1 cellular context compared by ENCODE assay signal in the genomic region with DNA sequence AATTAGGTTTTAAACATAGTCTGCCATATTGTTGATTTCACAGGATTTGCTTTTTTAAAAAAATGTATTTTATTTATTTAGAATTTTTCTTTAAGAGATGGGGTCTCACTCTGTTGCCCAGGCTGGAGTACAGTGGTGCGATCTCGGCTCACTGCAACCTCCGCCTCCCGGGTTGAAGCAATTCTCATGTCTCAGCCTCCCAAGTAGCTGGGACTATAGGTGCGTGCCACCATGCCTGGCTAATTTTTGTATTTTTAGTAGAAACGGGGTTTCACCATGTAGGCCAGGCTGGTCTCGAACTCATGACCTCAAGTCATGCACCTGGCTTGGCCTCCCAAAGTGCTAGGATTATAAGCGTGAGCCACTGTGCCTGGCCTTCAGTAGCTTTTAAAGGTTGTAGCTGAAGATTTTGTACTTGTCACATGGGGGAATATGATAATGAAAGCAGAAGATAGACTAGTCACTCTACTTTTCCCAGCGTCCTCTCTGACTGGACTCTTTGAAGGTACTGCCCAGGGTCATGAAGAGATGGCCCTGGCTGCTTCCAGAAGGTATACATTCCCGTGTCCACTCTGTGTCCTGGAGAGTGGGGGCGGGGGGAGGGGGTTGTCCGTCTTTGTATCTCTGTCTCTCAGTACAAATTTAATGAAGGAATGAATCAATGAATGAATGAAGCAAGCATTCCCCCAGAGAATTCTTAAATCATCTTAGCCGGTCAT.
TF ChIP-seq lines count a peak whose summit lies in the region.

No MANE protein-coding gene starts in this region.

TF ChIP-seq in HepG2, 621 proteins besides CTCF, POLR2A, EP300 and RAD21:
- peak; percentile 70 for TF ChIP-seq ZNF121 (CRISPR knock-in tag; IDR thresholded peaks at IDR 0.05)
